17 cellular contexts compared by ENCODE assay signal in the genomic region with DNA sequence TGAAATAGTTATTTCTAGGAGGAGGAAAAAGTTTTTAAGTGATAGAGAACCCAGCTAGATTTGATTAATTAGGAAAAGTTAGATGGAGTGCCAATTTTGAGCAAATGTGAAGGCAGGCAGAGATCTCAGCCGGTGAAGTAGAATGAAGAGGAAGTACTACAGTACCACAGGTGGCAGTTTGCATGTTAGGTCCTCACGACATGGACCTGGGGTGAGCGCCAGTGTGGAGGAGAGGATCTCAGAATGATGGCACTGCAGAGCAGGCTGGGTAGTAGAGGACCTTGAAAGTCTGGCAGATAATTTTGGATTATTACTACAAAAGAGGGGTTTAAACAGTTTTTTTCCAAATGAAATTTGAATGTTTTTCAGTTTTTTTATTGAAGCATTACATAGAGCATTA.
DNase-seq lines count a peak whose midpoint lies in the region; ATAC-seq, FAIRE-seq and TF ChIP-seq lines count a peak whose summit lies in the region.
"Had no signal": no experiment of that assay in that cellular context is flagged by ENCODE, and none has a peak within 500 bp of the region (broad histone marks: within the 10 kb centered on the region; RNA-seq: fewer than 3 reads in every experiment).

No MANE protein-coding gene starts in this region.

- H3K27ac ChIP-seq in BLaER1 (no peak overlapping the region), DND-41 (ENCODE audit: low read length) (peak overlapping the region; percentile 49; the same call in 1 of the 2 replicates), subcutaneous abdominal adipose tissue (ENCODE audit: low read depth, low read length) (peak overlapping the region; percentile 21)
- H3K27ac ChIP-seq: GM23248 had no signal

- H4K20me1 ChIP-seq in BLaER1 = no peaks in the 10 kb centered on the region
- H4K20me1 ChIP-seq in DND-41 (ENCODE audit: insufficient read depth, low read length) = no peaks in the 10 kb centered on the region

- H3K9me3 ChIP-seq in BLaER1 (no peaks in the 10 kb centered on the region; the same call in 1 of the 2 replicates), DND-41 (ENCODE audit: insufficient read depth, low read length, severe bottlenecking) (no peaks in the 10 kb centered on the region), subcutaneous abdominal adipose tissue (ENCODE audit: control insufficient read depth in 5 of 5, low read length in 5 of 5) (no peaks in the 10 kb centered on the region)

- FAIRE-seq in islet of Langerhans (lab: Jason Lieb, UNC) = peak; percentile 17
- FAIRE-seq: A204.1, GM12891, GM19239, HTR-8/SVneo had no signal

- ATAC-seq in DND-41 (ENCODE audit: insufficient read depth, low read depth) (no peak), HG03025 (IDR thresholded peaks at IDR 0.05; ENCODE audit: low FRiP score, unreplicated experiment) (no peak)

- H3K9ac ChIP-seq in BLaER1 (no peak overlapping the region), DND-41 (ENCODE audit: low read depth, low read length) (no peak overlapping the region), subcutaneous abdominal adipose tissue (ENCODE audit: low read length in 5 of 5) (no peak overlapping the region)
- H3K9ac ChIP-seq: GM23248 had no signal

- H2AFZ ChIP-seq in DND-41 (ENCODE audit: low read depth, low read length) = no peak overlapping the region
- H2AFZ ChIP-seq: GM23248 had no signal

- H3K4me1 ChIP-seq in BLaER1 = peaks cover 23% of the 10 kb centered on the region
- H3K4me1 ChIP-seq in DND-41 (ENCODE audit: insufficient read depth, low read length) = peaks cover 43% of the 10 kb centered on the region
- peaks cover 0 to 12% (median 0%) of the 10 kb centered on the region in 5 donors for H3K4me1 ChIP-seq in subcutaneous abdominal adipose tissue (ENCODE audit: control insufficient read depth in 5 of 5, insufficient read depth in 5 of 5, low read length in 5 of 5)

- H3K4me2 ChIP-seq in BLaER1 = 0 out of 2 replicates have a peak overlapping the region, but pooled peaks have one; percentile 8
- no peak overlapping the region for H3K4me2 ChIP-seq in DND-41 (ENCODE audit: insufficient read depth, low read length)

- H3K36me3 ChIP-seq in BLaER1 (peaks cover 21% of the 10 kb centered on the region), DND-41 (ENCODE audit: insufficient read depth, low read length) (no peaks in the 10 kb centered on the region), subcutaneous abdominal adipose tissue (ENCODE audit: control insufficient read depth in 5 of 5, insufficient read depth in 5 of 5, low read length in 5 of 5) (peaks cover 34 to 65% (median 50%) of the 10 kb centered on the region in 5 donors), H7 (replicated peaks; ENCODE audit: control insufficient read depth, insufficient read depth, low read length) (no peaks in the 10 kb centered on the region; the same call in none of the 2 replicates)

- no peak for TF ChIP-seq CTCF in DND-41 (IDR thresholded peaks at IDR 0.05; ENCODE audit: borderline replicate concordance, extremely low read depth, low read length, poor library complexity, severe bottlenecking)

- DNase-seq in DND-41 (no peak), H7 (no peak)
- DNase-seq: ACHN; AML-193; CD4-positive, alpha-beta memory T cell; DMS153; HCEC 1CT; KBM-7 had no signal

- H3K79me2 ChIP-seq in DND-41 (ENCODE audit: insufficient read depth, low read length) = no peaks in the 10 kb centered on the region

- no peaks in the 10 kb centered on the region for H3K27me3 ChIP-seq in BLaER1
- no peaks in the 10 kb centered on the region for H3K27me3 ChIP-seq in DND-41 (ENCODE audit: insufficient read depth, low read length, poor library complexity)
- no peaks in the 10 kb centered on the region for H3K27me3 ChIP-seq in subcutaneous abdominal adipose tissue (ENCODE audit: control insufficient read depth in 5 of 5, insufficient read depth in 4 of 5, low read length in 5 of 5)
- H3K27me3 ChIP-seq in H7 (ENCODE audit: control insufficient read depth, insufficient read depth, low read length) = no peaks in the 10 kb centered on the region

- H3K4me3 ChIP-seq in BLaER1 = no peak overlapping the region
- no peak overlapping the region for H3K4me3 ChIP-seq in DND-41 (ENCODE audit: low read depth in 1 of 2, low read length in 2 of 2)
- H3K4me3 ChIP-seq in subcutaneous abdominal adipose tissue (ENCODE audit: low read depth in 1 of 5, low read length in 5 of 5) = no peak overlapping the region
- H3K4me3 ChIP-seq in H7 (ENCODE audit: insufficient read depth, low read depth, low read length) = no peak overlapping the region
- H3K4me3 ChIP-seq: GM23248 had no signal
